In the genomic region with DNA sequence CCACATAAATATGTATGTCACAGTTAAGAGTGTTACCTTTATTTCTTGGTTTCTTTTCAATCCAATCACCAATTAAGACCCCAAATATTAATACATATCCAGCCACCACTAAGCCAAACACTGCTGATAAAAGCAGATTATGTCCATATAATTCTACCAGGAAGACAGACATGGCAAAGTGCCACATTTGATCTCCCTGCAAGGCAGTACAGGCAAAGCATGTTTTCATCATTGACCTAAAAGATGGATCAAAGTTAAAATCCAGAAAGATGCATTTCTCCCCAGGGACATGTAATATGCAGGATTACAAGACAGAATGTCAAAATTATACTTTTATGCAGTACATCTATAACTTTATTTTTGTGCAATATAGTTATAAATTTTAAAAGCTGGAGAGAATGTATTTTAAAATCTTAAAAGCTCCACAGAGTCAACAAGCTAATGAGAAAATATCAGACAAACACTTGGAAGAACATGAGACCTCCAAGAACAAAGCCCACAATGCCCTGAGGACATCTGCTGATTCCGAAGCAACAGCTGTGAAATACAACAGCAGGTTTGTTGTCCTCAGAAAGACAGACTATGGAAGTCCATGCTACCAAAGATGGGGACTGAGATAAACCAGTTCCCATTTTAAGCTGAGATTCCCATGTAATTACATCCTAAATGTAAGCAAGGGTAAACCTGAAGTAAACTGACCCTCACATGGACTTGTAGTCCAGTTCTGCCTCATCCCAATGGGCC, we compare ENCODE assay signal across 25 cellular contexts.
"Had no signal": no experiment of that assay in that cellular context is flagged by ENCODE, and none has a peak within 500 bp of the region (broad histone marks: within the 10 kb centered on the region; RNA-seq: fewer than 3 reads in every experiment).

No MANE protein-coding gene starts in this region.

- H3K27ac ChIP-seq: psoas muscle, right atrium auricular region, skin epidermis, tibial artery had no signal

- H3K9me3 Mint-ChIP-seq: activated B cell treated with CpG ODN at 0.5 μM for 24 hours; activated T-cell treated with anti-CD3 and anti-CD28 coated beads, Interleukin-2, amount 50 U/mL, for 24 hours; activated T-helper 17 cell treated with anti-CD3 and anti-CD28 coated beads, Interleukin-2, amount 50 U/mL, for 72 hours; mesothelial cell of epicardium; natural killer cell treated with Interleukin-12 subunit alpha and Interleukin-12 subunit beta and Interleukin-15 and Interleukin-18, amount 100 ng/mL, for 72 hours; stimulated activated effector memory CD8-positive, alpha-beta T cell treated with anti-CD3 and anti-CD28 coated beads, Interleukin-12 subunit alpha, Interleukin-12 subunit beta, amount 100 ng/mL, for 72 hours; stimulated activated naive CD8-positive, alpha-beta T cell treated with anti-CD3 and anti-CD28 coated beads, Interleukin-15, amount 100 ng/mL, for 72 hours had no signal

- H3K4me1 Mint-ChIP-seq: activated T-helper 17 cell treated with anti-CD3 and anti-CD28 coated beads, Interleukin-2, amount 50 U/mL, for 72 hours; mesothelial cell of epicardium had no signal

- ATAC-seq: activated CD4-positive, alpha-beta T cell treated with anti-CD3 and anti-CD28 coated beads for 36 hours; activated naive CD4-positive, alpha-beta T cell treated with anti-CD3 and anti-CD28 coated beads, Interleukin-2, amount 50 U/mL, for 72 hours; activated T-helper 17 cell treated with anti-CD3 and anti-CD28 coated beads, Interleukin-2, amount 50 U/mL, for 72 hours; left ventricle myocardium superior; natural killer cell treated with Interleukin-12 subunit alpha and Interleukin-12 subunit beta and Interleukin-15 and Interleukin-18, amount 100 ng/mL, for 72 hours; psoas muscle; stimulated activated effector memory CD8-positive, alpha-beta T cell treated with anti-CD3 and anti-CD28 coated beads, Interleukin-12 subunit alpha, Interleukin-12 subunit beta, amount 100 ng/mL, for 72 hours; stimulated activated naive CD8-positive, alpha-beta T cell treated with anti-CD3 and anti-CD28 coated beads, Interleukin-15, amount 100 ng/mL, for 72 hours had no signal

- H3K27me3 Mint-ChIP-seq: activated B cell treated with CpG ODN at 0.5 μM for 24 hours; activated CD4-positive, alpha-beta T cell treated with anti-CD3 and anti-CD28 coated beads for 36 hours; activated T-cell treated with anti-CD3 and anti-CD28 coated beads, Interleukin-2, amount 50 U/mL, for 24 hours; activated T-helper 17 cell treated with anti-CD3 and anti-CD28 coated beads, Interleukin-2, amount 50 U/mL, for 72 hours; stimulated activated naive CD8-positive, alpha-beta T cell treated with anti-CD3 and anti-CD28 coated beads, Interleukin-15, amount 100 ng/mL, for 72 hours had no signal

- H3K4me3 Mint-ChIP-seq: activated B cell treated with CpG ODN at 0.5 μM for 24 hours; activated CD4-positive, alpha-beta T cell treated with anti-CD3 and anti-CD28 coated beads for 36 hours; activated T-cell treated with anti-CD3 and anti-CD28 coated beads, Interleukin-2, amount 50 U/mL, for 24 hours; activated T-helper 17 cell treated with anti-CD3 and anti-CD28 coated beads, Interleukin-2, amount 50 U/mL, for 72 hours; brain; mesothelial cell of epicardium; natural killer cell treated with Interleukin-12 subunit alpha and Interleukin-12 subunit beta and Interleukin-15 and Interleukin-18, amount 100 ng/mL, for 72 hours; stimulated activated effector memory CD8-positive, alpha-beta T cell treated with anti-CD3 and anti-CD28 coated beads, Interleukin-12 subunit alpha, Interleukin-12 subunit beta, amount 100 ng/mL, for 72 hours; stimulated activated naive CD8-positive, alpha-beta T cell treated with anti-CD3 and anti-CD28 coated beads, Interleukin-15, amount 100 ng/mL, for 72 hours had no signal

- H3K36me3 Mint-ChIP-seq: activated naive CD4-positive, alpha-beta T cell treated with anti-CD3 and anti-CD28 coated beads, Interleukin-2, amount 50 U/mL, for 72 hours; brain; mesothelial cell of epicardium; natural killer cell treated with Interleukin-12 subunit alpha and Interleukin-12 subunit beta and Interleukin-15 and Interleukin-18, amount 100 ng/mL, for 72 hours; stimulated activated effector memory CD8-positive, alpha-beta T cell treated with anti-CD3 and anti-CD28 coated beads, Interleukin-12 subunit alpha, Interleukin-12 subunit beta, amount 100 ng/mL, for 72 hours had no signal

- H3K4me3 ChIP-seq: psoas muscle, right atrium auricular region, skin epidermis, tibial artery had no signal

- H3K27ac Mint-ChIP-seq: activated B cell treated with CpG ODN at 0.5 μM for 24 hours; activated CD4-positive, alpha-beta T cell treated with anti-CD3 and anti-CD28 coated beads for 36 hours; activated naive CD4-positive, alpha-beta T cell treated with anti-CD3 and anti-CD28 coated beads, Interleukin-2, amount 50 U/mL, for 72 hours; activated T-cell treated with anti-CD3 and anti-CD28 coated beads, Interleukin-2, amount 50 U/mL, for 24 hours; activated T-helper 17 cell treated with anti-CD3 and anti-CD28 coated beads, Interleukin-2, amount 50 U/mL, for 72 hours; brain; mesothelial cell of epicardium; natural killer cell treated with Interleukin-12 subunit alpha and Interleukin-12 subunit beta and Interleukin-15 and Interleukin-18, amount 100 ng/mL, for 72 hours; stimulated activated effector memory CD8-positive, alpha-beta T cell treated with anti-CD3 and anti-CD28 coated beads, Interleukin-12 subunit alpha, Interleukin-12 subunit beta, amount 100 ng/mL, for 72 hours; stimulated activated naive CD8-positive, alpha-beta T cell treated with anti-CD3 and anti-CD28 coated beads, Interleukin-15, amount 100 ng/mL, for 72 hours had no signal

- H3K9me3 ChIP-seq: psoas muscle, right atrium auricular region, tibial artery had no signal

- DNase-seq: activated B cell treated with CpG ODN at 0.5 μM for 24 hours; activated CD4-positive, alpha-beta T cell treated with anti-CD3 and anti-CD28 coated beads for 36 hours; activated CD4-positive, alpha-beta T cell treated with anti-CD3 and anti-CD28 coated beads, Interleukin-2, amount 50 U/mL, for 4 hours; activated CD8-positive, alpha-beta memory T cell treated with anti-CD3 and anti-CD28 coated beads for 24 hours; activated CD8-positive, alpha-beta memory T cell treated with anti-CD3 and anti-CD28 coated beads, Interleukin-2, amount 50 U/mL, for 4 hours; activated T-cell treated with anti-CD3 and anti-CD28 coated beads, Interleukin-2, amount 50 U/mL, for 24 hours; aorta; foreskin fibroblast; hippocampal formation; left ventricle myocardium superior; mammary epithelial cell; psoas muscle; stimulated activated CD4-positive, alpha-beta T cell treated with anti-CD3 and anti-CD28 coated beads, Interleukin-1b, Interleukin-23, amount 100 ng/mL, for 48 hours; stimulated activated naive CD8-positive, alpha-beta T cell treated with anti-CD3 and anti-CD28 coated beads, Interleukin-15, amount 100 ng/mL, for 72 hours; T1000; tibial artery had no signal

- FAIRE-seq: endometrium had no signal

- H3K4me1 ChIP-seq: psoas muscle, right atrium auricular region, tibial artery had no signal
